In the genomic region with DNA sequence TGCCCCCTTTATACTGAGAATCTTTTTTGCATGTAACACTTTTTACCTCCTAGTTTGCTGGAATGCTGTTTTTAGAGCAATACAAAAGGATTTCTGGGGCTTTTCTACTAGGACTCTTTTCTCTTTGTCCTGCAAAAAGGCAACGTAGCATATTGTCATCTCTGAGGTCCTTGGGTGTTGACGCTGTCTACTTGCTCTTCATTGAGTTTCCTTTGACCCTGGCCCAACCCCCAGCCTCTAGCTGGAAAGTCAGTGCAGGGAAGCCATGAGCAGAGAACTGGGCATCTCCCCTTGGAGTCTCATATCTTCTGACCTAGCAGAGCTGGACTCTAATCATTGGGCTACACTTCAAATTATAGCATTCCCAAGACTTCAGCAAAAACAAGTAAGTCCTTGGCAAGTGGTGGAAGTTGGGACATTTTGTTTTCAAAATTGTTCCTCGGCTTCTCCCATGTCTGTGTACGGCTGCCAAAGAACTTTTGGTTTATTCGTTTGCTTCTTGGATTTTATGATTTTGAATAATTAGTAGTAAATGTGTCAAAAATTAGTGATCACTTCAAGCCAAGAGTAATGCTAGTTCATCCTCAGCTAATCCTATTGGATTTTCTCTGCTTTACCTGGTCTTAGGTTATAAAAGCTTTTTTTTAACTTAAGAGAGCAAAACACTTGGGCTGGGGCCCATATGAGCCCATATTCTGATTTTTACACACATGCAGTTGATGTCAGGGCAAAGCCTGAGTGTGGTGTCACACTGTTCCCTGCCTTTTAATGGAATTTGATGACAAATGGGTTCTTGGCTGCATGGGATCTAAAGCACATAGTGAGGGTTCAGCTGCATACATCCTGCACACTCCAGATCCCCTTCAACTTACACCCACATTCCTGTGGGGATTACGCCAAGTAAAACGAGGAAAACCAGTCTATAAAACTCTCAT, we compare ENCODE assay signal across 1 cellular context.
TF ChIP-seq lines count a peak whose summit lies in the region.

No MANE protein-coding gene starts in this region.

TF ChIP-seq in H1, 55 proteins besides CTCF, POLR2A, EP300 and RAD21 (continued from another document):
- TF ChIP-seq CHD7 (IDR thresholded peaks at IDR 0.05; ENCODE audit: insufficient replicate concordance, low read length) (no peak), CBX8 (IDR thresholded peaks at IDR 0.05; ENCODE audit: borderline replicate concordance, low read depth, low read length) (no peak), TCF12 (IDR thresholded peaks at IDR 0.05; ENCODE audit: low read depth, low read length) (no peak), CEBPB (IDR thresholded peaks at IDR 0.05; ENCODE audit: low read depth, low read length) (no peak), KDM1A (IDR thresholded peaks at IDR 0.05; ENCODE audit: borderline replicate concordance, low read length) (no peak), ZNF274 (IDR thresholded peaks at IDR 0.05; ENCODE audit: borderline replicate concordance, extremely low read depth, low read length) (no peak), RFX5 (IDR thresholded peaks at IDR 0.05; ENCODE audit: borderline replicate concordance, low read depth, low read length) (no peak), SP4 (IDR thresholded peaks at IDR 0.05; ENCODE audit: low read length) (no peak), SP1 (IDR thresholded peaks at IDR 0.05; ENCODE audit: low read depth, low read length) (no peak), EGR1 (IDR thresholded peaks at IDR 0.05; ENCODE audit: borderline replicate concordance, low read depth, low read length) (no peak), SUZ12 (IDR thresholded peaks at IDR 0.05; ENCODE audit: low read length) (no peak), TEAD4 (IDR thresholded peaks at IDR 0.05; ENCODE audit: low read depth, low read length) (no peak), USF2 (IDR thresholded peaks at IDR 0.05; ENCODE audit: low read length) (no peak)
- TF ChIP-seq, protein P1, sequence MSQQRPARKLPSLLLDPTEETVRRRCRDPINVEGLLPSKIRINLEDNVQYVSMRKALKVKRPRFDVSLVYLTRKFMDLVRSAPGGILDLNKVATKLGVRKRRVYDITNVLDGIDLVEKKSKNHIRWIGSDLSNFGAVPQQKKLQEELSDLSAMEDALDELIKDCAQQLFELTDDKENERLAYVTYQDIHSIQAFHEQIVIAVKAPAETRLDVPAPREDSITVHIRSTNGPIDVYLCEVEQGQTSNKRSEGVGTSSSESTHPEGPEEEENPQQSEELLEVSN (IDR thresholded peaks at IDR 0.05), result no peak
